Comparison of ENCODE assay signal across 1 cellular context in the genomic region with DNA sequence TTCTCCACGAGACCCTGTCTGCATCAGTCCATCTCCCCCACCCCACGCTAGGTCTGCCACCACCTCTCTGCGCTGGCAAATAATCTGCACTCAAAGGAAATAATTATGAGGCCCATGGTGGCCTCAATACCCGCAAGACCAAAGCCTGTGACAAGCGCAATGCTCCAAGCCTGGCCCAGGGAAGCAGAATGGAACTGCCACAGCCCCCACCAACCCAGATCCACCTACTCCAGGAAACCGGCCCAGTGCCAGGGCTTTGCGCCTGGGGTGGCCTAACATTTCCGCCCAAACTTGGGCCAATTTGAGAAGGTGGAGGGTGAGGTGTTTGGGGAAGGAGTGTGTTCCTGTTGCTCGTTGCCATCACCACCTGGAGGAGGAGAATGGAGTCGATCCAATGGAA.
TF ChIP-seq lines count a peak whose summit lies in the region.

No MANE protein-coding gene starts in this region.

TF ChIP-seq in H1, 55 proteins besides CTCF, POLR2A, EP300 and RAD21:
- TF ChIP-seq TAF7 (optimal IDR thresholded peaks at IDR 0.05; ENCODE audit: borderline replicate concordance, low read depth, low read length) (no peak), GABPA (IDR thresholded peaks at IDR 0.05; ENCODE audit: borderline replicate concordance, insufficient read depth, low read length) (no peak), TEAD4 (IDR thresholded peaks at IDR 0.05; ENCODE audit: low read depth, low read length) (no peak), HDAC2 (IDR thresholded peaks at IDR 0.05; ENCODE audit: borderline replicate concordance in 1 of 2, low read depth in 2 of 2, low read length in 2 of 2) (no peak), SP2 (IDR thresholded peaks at IDR 0.05; ENCODE audit: low read length) (no peak), TCF12 (IDR thresholded peaks at IDR 0.05; ENCODE audit: low read depth, low read length) (no peak), CHD2 (IDR thresholded peaks at IDR 0.05; ENCODE audit: low read length) (no peak), KDM4A (IDR thresholded peaks at IDR 0.05; ENCODE audit: low read depth, low read length, severe bottlenecking) (no peak), BACH1 (IDR thresholded peaks at IDR 0.05; ENCODE audit: low read length) (no peak), SIN3A (conservative IDR thresholded peaks at IDR 0.05 in 1 of 2, IDR thresholded peaks at IDR 0.05 in 1 of 2; ENCODE audit: low read depth in 1 of 2, low read length in 2 of 2) (no peak), SP1 (IDR thresholded peaks at IDR 0.05; ENCODE audit: low read depth, low read length) (no peak), JUN (IDR thresholded peaks at IDR 0.05; ENCODE audit: low read depth, low read length) (no peak), EGR1 (IDR thresholded peaks at IDR 0.05; ENCODE audit: borderline replicate concordance, low read depth, low read length) (no peak)
- TF ChIP-seq, protein P1, sequence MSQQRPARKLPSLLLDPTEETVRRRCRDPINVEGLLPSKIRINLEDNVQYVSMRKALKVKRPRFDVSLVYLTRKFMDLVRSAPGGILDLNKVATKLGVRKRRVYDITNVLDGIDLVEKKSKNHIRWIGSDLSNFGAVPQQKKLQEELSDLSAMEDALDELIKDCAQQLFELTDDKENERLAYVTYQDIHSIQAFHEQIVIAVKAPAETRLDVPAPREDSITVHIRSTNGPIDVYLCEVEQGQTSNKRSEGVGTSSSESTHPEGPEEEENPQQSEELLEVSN (IDR thresholded peaks at IDR 0.05) = no peak
